Comparison of ENCODE assay signal across 13 cellular contexts in genomic region chr20:62888406-62888805, GRCh38.
"Had no signal": no experiment of that assay in that cellular context is flagged by ENCODE, and none has a peak within 500 bp of the region (broad histone marks: within the 10 kb centered on the region; RNA-seq: fewer than 3 reads in every experiment).

No MANE protein-coding gene starts in this region.

- H3K4me3 ChIP-seq: cardiac muscle cell, ovary, sigmoid colon, stomach, thoracic aorta, upper lobe of right lung had no signal

- H3K36me3 ChIP-seq: ovary had no signal

- H3K4me1 ChIP-seq: upper lobe of right lung had no signal

- H3K27ac ChIP-seq: ovary, thoracic aorta, upper lobe of right lung had no signal

- H3K9me3 ChIP-seq: ovary, sigmoid colon, stomach, thoracic aorta, upper lobe of right lung had no signal

- H3K27me3 ChIP-seq: cardiac muscle cell, ovary, sigmoid colon, stomach, upper lobe of right lung had no signal

- DNase-seq: activated CD4-positive, alpha-beta T cell treated with anti-CD3 and anti-CD28 coated beads, Interleukin-2, amount 50 U/mL, for 1 hour; activated naive CD4-positive, alpha-beta T cell treated with Interleukin-2 at 50 U/mL for 16 hours; hypothalamus; kidney; left ventricle myocardium superior; midbrain; ovary; sigmoid colon; stimulated activated CD4-positive, alpha-beta T cell treated with anti-CD3 and anti-CD28 coated beads, Interleukin-1b, Interleukin-23, amount 100 ng/mL, for 48 hours; stomach; upper lobe of right lung had no signal
